Comparison of ENCODE assay signal across 12 cellular contexts in the genomic region with DNA sequence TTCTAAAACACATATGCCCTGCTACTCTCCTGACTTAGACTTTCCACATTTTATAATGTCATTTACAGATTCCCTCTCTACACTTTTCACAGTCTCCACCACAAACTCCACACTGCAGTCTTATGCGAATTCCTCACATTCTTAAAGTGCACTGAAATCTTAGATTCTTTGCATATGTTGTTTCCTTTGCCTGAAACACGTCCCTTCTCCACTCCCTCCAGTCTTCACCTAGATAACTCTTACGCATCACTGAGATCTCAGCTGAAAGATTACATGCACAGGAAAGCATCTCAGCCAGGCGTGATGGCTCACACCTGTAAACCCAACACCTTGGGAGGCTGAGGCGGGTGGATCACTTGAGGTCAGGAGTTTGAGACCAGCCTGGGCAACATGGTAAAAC. TPM values are rescaled to one million over a fixed set of nuclear protein-coding genes. Genes with fewer than 3 reads are reported as not detected.
DNase-seq lines count a peak whose midpoint lies in the region; TF ChIP-seq lines count a peak whose summit lies in the region.
"Had no signal": no experiment of that assay in that cellular context is flagged by ENCODE, and none has a peak within 500 bp of the region (broad histone marks: within the 10 kb centered on the region; RNA-seq: fewer than 3 reads in every experiment).

No MANE protein-coding gene starts in this region.

- H3K4me3 ChIP-seq in A673 (ENCODE audit: low read depth, low read length, poor library complexity, severe bottlenecking) = no peak overlapping the region
- H3K4me3 ChIP-seq in kidney epithelial cell (ENCODE audit: low read depth, low read length) = no peak overlapping the region
- H3K4me3 ChIP-seq: BLaER1 had no signal

- CTCF ChIA-PET in A673 (lab: Charles Lee) = interaction anchor here (0.6 kb wide), 1 partner anchor 22 kb away, joined by 3 read pairs; no protein-coding TSS in a partner anchor

- H3K27ac ChIP-seq in A673 (ENCODE audit: low read depth, low read length, poor library complexity, severe bottlenecking) = peak overlapping the region; percentile 16
- H3K27ac ChIP-seq: BLaER1 had no signal

- TF ChIP-seq CTCF in A673 (conservative IDR thresholded peaks at IDR 0.05; ENCODE audit: low read depth, low read length) (no peak), kidney epithelial cell (IDR thresholded peaks at IDR 0.05; ENCODE audit: insufficient read depth, low read length, poor library complexity, severe bottlenecking) (no peak)

- intact Hi-C loops in A673 (cut with micrococcal nuclease; ENCODE audit: unreplicated experiment) = no loop called here

- no peaks in the 10 kb centered on the region for H3K4me1 ChIP-seq in A673 (ENCODE audit: insufficient read depth, low read length, poor library complexity, severe bottlenecking)

- H3K27me3 ChIP-seq in A673 (replicated peaks; ENCODE audit: insufficient read depth, low read depth, low read length, poor library complexity) = no peaks in the 10 kb centered on the region
- H3K27me3 ChIP-seq in kidney epithelial cell (ENCODE audit: control insufficient read depth, insufficient read depth, low read length) = peaks cover 7% of the 10 kb centered on the region
- H3K27me3 ChIP-seq: BLaER1 had no signal

- H3K36me3 ChIP-seq in A673 (ENCODE audit: insufficient read depth, low read length, poor library complexity, severe bottlenecking) (no peaks in the 10 kb centered on the region), kidney epithelial cell (ENCODE audit: control insufficient read depth, insufficient read depth, low read length) (no peaks in the 10 kb centered on the region)
- H3K36me3 ChIP-seq: BLaER1 had no signal

- POLR2A ChIA-PET in A673 (lab: Charles Lee; ENCODE audit: low non-redundant PET) = no interaction called here

- DNase-seq in A673 (ENCODE audit: low spot score) (no peak), ELR (ENCODE audit: low read depth) (peak; percentile 35), amniotic epithelial cell (ENCODE audit: low read depth) (peak; percentile 73), kidney epithelial cell (ENCODE audit: low read depth) (peak; percentile 54), GF-D8 (lab: John Stamatoyannopoulos, UW) (no peak), AML-193 (lab: John Stamatoyannopoulos, UW) (no peak)
- no peak for DNase-seq in effector CD8-positive, alpha-beta T cell (lab: John Stamatoyannopoulos, UW)
- DNase-seq in activated T-cell treated with anti-CD3 and anti-CD28 coated beads, Interleukin-2, amount 50 U/mL, for 48 hours = no peak
- DNase-seq: NCI-H1417 treated with DMSO at 0.1 percent for 48 hours, NCI-H82 had no signal

- no TSS peak for BruUV-seq in A673 (replicated peaks; lab: Mats Ljungman, UMichigan)

- H3K9me3 ChIP-seq in A673 (ENCODE audit: low read depth, low read length, poor library complexity, severe bottlenecking) = no peaks in the 10 kb centered on the region
- H3K9me3 ChIP-seq: BLaER1 had no signal

RNA-seq across cellular contexts. Expression of a gene that starts 3.8 kb away (rescaled TPM):
- total RNA-seq in A673 (2021) = 0.52 and 0.87 TPM in 2 replicates
- 1.1 and 2.9 TPM in 2 replicates for total RNA-seq in kidney epithelial cell

RNA-seq across cellular contexts. Expression of a gene that starts 4.4 kb away (rescaled TPM):
- total RNA-seq in A673 (2021) = 467 and 504 TPM in 2 replicates
- total RNA-seq in kidney epithelial cell = 260 and 268 TPM in 2 replicates

RNA-seq across cellular contexts. Expression of a gene that starts 23.9 kb away (rescaled TPM):
- total RNA-seq in A673 (2021) (22.4 and 22.6 TPM in 2 replicates), kidney epithelial cell (1.6 TPM in 2 replicates)

RNA-seq across cellular contexts. Expression of a gene that starts 28.4 kb away (rescaled TPM):
- total RNA-seq in A673 (2021) = 0.62 and 0.94 TPM in 2 replicates
- total RNA-seq in kidney epithelial cell = 4.4 and 8.7 TPM in 2 replicates
- total RNA-seq: temporal lobe had no signal

RNA-seq across cellular contexts. Expression of a gene that starts 36.8 kb away (rescaled TPM):
- total RNA-seq in A673 (2021) (61.9 and 65.6 TPM in 2 replicates), kidney epithelial cell (95.7 and 107 TPM in 2 replicates)

Comparison
In these comparisons a context has a peak if more than half of its experiments do, and no peak if none do; other contexts are left out.
1. DNase-seq: peak in ELR (single experiment), amniotic epithelial cell (single experiment) and kidney epithelial cell (single experiment); none in A673 (single experiment), GF-D8 (single experiment), effector CD8-positive, alpha-beta T cell (single experiment), activated T-cell treated with anti-CD3 and anti-CD28 coated beads, Interleukin-2, amount 50 U/mL, for 48 hours (0 of 2) and AML-193 (0 of 2).